ENCODE assay signal across 21 cellular contexts in the genomic region with DNA sequence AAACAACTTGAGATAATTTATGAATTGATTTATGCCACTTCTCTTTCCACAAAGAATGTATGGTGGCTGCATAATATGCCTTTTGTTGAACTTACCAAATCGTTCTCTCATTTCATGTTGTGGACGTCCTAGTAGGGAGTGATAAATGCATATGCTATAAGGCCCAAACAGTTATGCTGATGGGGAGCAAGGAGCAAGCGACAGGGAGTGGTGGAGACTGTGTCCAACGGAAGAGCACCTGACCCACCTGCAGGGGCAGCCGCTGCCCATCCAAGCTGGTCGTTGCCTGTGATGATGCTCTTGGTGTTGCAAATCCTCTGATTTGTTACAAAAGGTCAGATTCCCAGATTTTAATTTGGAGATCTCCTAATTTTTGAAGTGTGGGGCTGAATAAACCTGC. TPM values are rescaled to one million over a fixed set of nuclear protein-coding genes. Genes with fewer than 3 reads are reported as not detected.
DNase-seq lines count a peak whose midpoint lies in the region; ATAC-seq and TF ChIP-seq lines count a peak whose summit lies in the region.
"Had no signal": no experiment of that assay in that cellular context is flagged by ENCODE, and none has a peak within 500 bp of the region (broad histone marks: within the 10 kb centered on the region; RNA-seq: fewer than 3 reads in every experiment).

No MANE protein-coding gene starts in this region.

- H3K4me1 ChIP-seq in BLaER1: peaks cover 100% of the 10 kb centered on the region
- H3K4me1 ChIP-seq: SJSA1 had no signal

- intact Hi-C loops in posterior vena cava (cut with DNase I): no loop called here

- H3K27me3 ChIP-seq in BLaER1: no peaks in the 10 kb centered on the region
- H3K27me3 ChIP-seq: heart right ventricle, stomach had no signal

- TF ChIP-seq CTCF in VCaP (conservative IDR thresholded peaks at IDR 0.05): no peak

- H3K4me1 Mint-ChIP-seq in T-helper 1 cell treated with Interleukin-12 subunit alpha and Interleukin-12 subunit beta and Interleukin-4 antibody, amounts not matched to agents 30 μg/mL and 1 μg/mL, for 36 hours (ENCODE audit: low read depth): peaks cover 69% of the 10 kb centered on the region
- peaks cover 47 to 55% of the 10 kb centered on the region in 2 donors for H3K4me1 Mint-ChIP-seq in effector memory CD8-positive, alpha-beta T cell (ENCODE audit: low read depth in 2 of 2)

- H3K27ac Mint-ChIP-seq in T-helper 1 cell treated with Interleukin-12 subunit alpha and Interleukin-12 subunit beta and Interleukin-4 antibody, amounts not matched to agents 30 μg/mL and 1 μg/mL, for 36 hours: peak overlapping the region; percentile 82
- peak overlapping the region; percentile 19 to 96 for H3K27ac Mint-ChIP-seq in effector memory CD8-positive, alpha-beta T cell
- H3K27ac Mint-ChIP-seq: activated B cell treated with CpG ODN at 0.5 μM for 24 hours, type B pancreatic cell had no signal

- H3K9me3 ChIP-seq in BLaER1: no peaks in the 10 kb centered on the region
- H3K9me3 ChIP-seq: heart right ventricle, SJSA1, stomach had no signal

- no peak for DNase-seq in T-helper 1 cell
- no peak for DNase-seq in effector memory CD8-positive, alpha-beta T cell
- DNase-seq in posterior vena cava (ENCODE audit: low spot score): no peak
- DNase-seq in HUDEP-2 (lab: John Stamatoyannopoulos, UW; ENCODE audit: unreplicated experiment in 76 of 76): no peak
- DNase-seq: activated B cell treated with CpG ODN at 0.5 μM for 24 hours, AML-193, heart right ventricle, left ventricle myocardium superior, NCI-H1092 treated with DMSO at 0.1 percent for 48 hours, NCI-H2029 treated with DMSO at 0.1 percent for 48 hours, NCI-H345, small intestine, stomach had no signal

- H3K4me3 ChIP-seq in BLaER1: no peak overlapping the region
- H3K4me3 ChIP-seq: heart right ventricle, SJSA1, stomach had no signal

- H3K36me3 ChIP-seq in BLaER1: no peaks in the 10 kb centered on the region
- H3K36me3 ChIP-seq: heart right ventricle, SJSA1, stomach had no signal

- 0 out of 2 replicates have a peak overlapping the region, but pooled peaks have one; percentile 81 for H3K27ac ChIP-seq in BLaER1
- H3K27ac ChIP-seq in VCaP: peak overlapping the region; percentile 37
- H3K27ac ChIP-seq: 22Rv1, SJSA1 had no signal

- H3K36me3 Mint-ChIP-seq in T-helper 1 cell treated with Interleukin-12 subunit alpha and Interleukin-12 subunit beta and Interleukin-4 antibody, amounts not matched to agents 30 μg/mL and 1 μg/mL, for 36 hours (ENCODE audit: low read depth): peaks cover 11% of the 10 kb centered on the region
- H3K36me3 Mint-ChIP-seq in effector memory CD8-positive, alpha-beta T cell (ENCODE audit: insufficient read depth): peaks cover 12% of the 10 kb centered on the region
- H3K36me3 Mint-ChIP-seq: type B pancreatic cell had no signal

- H3K9ac ChIP-seq in BLaER1: no peak overlapping the region

- H3K4me2 ChIP-seq in BLaER1: peak overlapping the region; percentile 83

- H4K20me1 ChIP-seq in BLaER1: no peaks in the 10 kb centered on the region

- H3K9me3 Mint-ChIP-seq in T-helper 1 cell treated with Interleukin-12 subunit alpha and Interleukin-12 subunit beta and Interleukin-4 antibody, amounts not matched to agents 30 μg/mL and 1 μg/mL, for 36 hours: no peaks in the 10 kb centered on the region
- H3K9me3 Mint-ChIP-seq in effector memory CD8-positive, alpha-beta T cell: no peaks in the 10 kb centered on the region
- H3K9me3 Mint-ChIP-seq: activated B cell treated with CpG ODN at 0.5 μM for 24 hours, type B pancreatic cell had no signal

- peak overlapping the region; percentile 55 for H3K4me3 Mint-ChIP-seq in T-helper 1 cell treated with Interleukin-12 subunit alpha and Interleukin-12 subunit beta and Interleukin-4 antibody, amounts not matched to agents 30 μg/mL and 1 μg/mL, for 36 hours
- peak overlapping the region in 1 of 2 donors; percentile 11 for H3K4me3 Mint-ChIP-seq in effector memory CD8-positive, alpha-beta T cell
- H3K4me3 Mint-ChIP-seq: activated B cell treated with CpG ODN at 0.5 μM for 24 hours, type B pancreatic cell had no signal

- no peaks in the 10 kb centered on the region for H3K27me3 Mint-ChIP-seq in T-helper 1 cell treated with Interleukin-12 subunit alpha and Interleukin-12 subunit beta and Interleukin-4 antibody, amounts not matched to agents 30 μg/mL and 1 μg/mL, for 36 hours (ENCODE audit: low read depth)
- H3K27me3 Mint-ChIP-seq in effector memory CD8-positive, alpha-beta T cell: no peaks in the 10 kb centered on the region

- no peak for ATAC-seq in effector memory CD8-positive, alpha-beta T cell (replicated peaks)
- ATAC-seq in GM21528 (IDR thresholded peaks at IDR 0.05; ENCODE audit: low FRiP score, unreplicated experiment): no peak
- ATAC-seq: heart right ventricle, Panc1 had no signal

RNA-seq across cellular contexts. Expression of gene MGAT4A, which starts 31.0 kb away (rescaled TPM):
- total RNA-seq in posterior vena cava: 10 to 100 TPM; 34.2 to 36.2 TPM
- total RNA-seq: SJSA1 had no signal
